2 cellular contexts compared by ENCODE assay signal in the genomic region with DNA sequence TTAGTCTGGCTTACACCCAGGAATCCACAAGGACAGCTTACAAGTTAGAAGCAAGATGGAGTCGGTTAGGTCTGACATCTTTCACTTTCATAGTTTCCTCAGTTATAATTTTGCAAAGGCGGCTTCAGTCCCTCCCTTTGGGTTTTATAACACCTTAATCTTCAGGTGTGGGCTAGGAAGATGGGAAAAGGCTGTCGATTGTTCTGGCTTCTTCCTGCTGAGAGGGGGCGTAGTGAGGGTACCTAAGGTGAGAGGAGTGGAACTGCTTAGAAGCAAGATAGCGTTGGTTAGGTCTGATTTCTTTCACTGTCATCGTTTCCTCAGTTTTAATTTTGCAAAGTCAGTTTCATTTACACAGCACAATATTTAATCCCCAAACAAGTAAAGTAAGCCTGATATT.
TF ChIP-seq lines count a peak whose summit lies in the region.

No MANE protein-coding gene starts in this region.

TF ChIP-seq in H1, 55 proteins besides CTCF, POLR2A, EP300 and RAD21:
- TF ChIP-seq RFX5 (IDR thresholded peaks at IDR 0.05; ENCODE audit: borderline replicate concordance, low read depth, low read length) (no peak), CEBPB (IDR thresholded peaks at IDR 0.05; ENCODE audit: low read depth, low read length) (no peak), BCL11A (IDR thresholded peaks at IDR 0.05; ENCODE audit: low read depth in 2 of 2, low read length in 2 of 2) (no peak), GTF2F1 (IDR thresholded peaks at IDR 0.05; ENCODE audit: borderline replicate concordance, low read depth, low read length) (no peak), YY1 (IDR thresholded peaks at IDR 0.05; ENCODE audit: low read depth, low read length) (no peak), BRCA1 (IDR thresholded peaks at IDR 0.05; ENCODE audit: low read depth, low read length) (no peak), ASH2L (IDR thresholded peaks at IDR 0.05; ENCODE audit: low read length) (no peak), SIN3A (conservative IDR thresholded peaks at IDR 0.05 in 1 of 2, IDR thresholded peaks at IDR 0.05 in 1 of 2; ENCODE audit: low read depth in 1 of 2, low read length in 2 of 2) (no peak), HDAC6 (IDR thresholded peaks at IDR 0.05; ENCODE audit: low read depth, low read length) (no peak), SIX5 (IDR thresholded peaks at IDR 0.05; ENCODE audit: low read depth, low read length) (no peak), TCF12 (IDR thresholded peaks at IDR 0.05; ENCODE audit: low read depth, low read length) (no peak), TAF7 (optimal IDR thresholded peaks at IDR 0.05; ENCODE audit: borderline replicate concordance, low read depth, low read length) (no peak), NRF1 (IDR thresholded peaks at IDR 0.05; ENCODE audit: low read depth, low read length) (no peak), SP4 (IDR thresholded peaks at IDR 0.05; ENCODE audit: low read length) (no peak), CHD2 (IDR thresholded peaks at IDR 0.05; ENCODE audit: low read length) (no peak), NANOG (IDR thresholded peaks at IDR 0.05; ENCODE audit: insufficient read depth, low read depth, low read length, poor library complexity, severe bottlenecking) (no peak), CREB1 (IDR thresholded peaks at IDR 0.05) (no peak)
- TF ChIP-seq, protein P1, sequence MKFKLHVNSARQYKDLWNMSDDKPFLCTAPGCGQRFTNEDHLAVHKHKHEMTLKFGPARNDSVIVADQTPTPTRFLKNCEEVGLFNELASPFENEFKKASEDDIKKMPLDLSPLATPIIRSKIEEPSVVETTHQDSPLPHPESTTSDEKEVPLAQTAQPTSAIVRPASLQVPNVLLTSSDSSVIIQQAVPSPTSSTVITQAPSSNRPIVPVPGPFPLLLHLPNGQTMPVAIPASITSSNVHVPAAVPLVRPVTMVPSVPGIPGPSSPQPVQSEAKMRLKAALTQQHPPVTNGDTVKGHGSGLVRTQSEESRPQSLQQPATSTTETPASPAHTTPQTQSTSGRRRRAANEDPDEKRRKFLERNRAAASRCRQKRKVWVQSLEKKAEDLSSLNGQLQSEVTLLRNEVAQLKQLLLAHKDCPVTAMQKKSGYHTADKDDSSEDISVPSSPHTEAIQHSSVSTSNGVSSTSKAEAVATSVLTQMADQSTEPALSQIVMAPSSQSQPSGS (IDR thresholded peaks at IDR 0.05; ENCODE audit: low read length): no peak

TF ChIP-seq in GM12891, 5 proteins besides CTCF, POLR2A, EP300 and RAD21:
- no peak for TF ChIP-seq POLR2AphosphoS5 (IDR thresholded peaks at IDR 0.05; ENCODE audit: low read depth, low read length)
